In the genomic region with DNA sequence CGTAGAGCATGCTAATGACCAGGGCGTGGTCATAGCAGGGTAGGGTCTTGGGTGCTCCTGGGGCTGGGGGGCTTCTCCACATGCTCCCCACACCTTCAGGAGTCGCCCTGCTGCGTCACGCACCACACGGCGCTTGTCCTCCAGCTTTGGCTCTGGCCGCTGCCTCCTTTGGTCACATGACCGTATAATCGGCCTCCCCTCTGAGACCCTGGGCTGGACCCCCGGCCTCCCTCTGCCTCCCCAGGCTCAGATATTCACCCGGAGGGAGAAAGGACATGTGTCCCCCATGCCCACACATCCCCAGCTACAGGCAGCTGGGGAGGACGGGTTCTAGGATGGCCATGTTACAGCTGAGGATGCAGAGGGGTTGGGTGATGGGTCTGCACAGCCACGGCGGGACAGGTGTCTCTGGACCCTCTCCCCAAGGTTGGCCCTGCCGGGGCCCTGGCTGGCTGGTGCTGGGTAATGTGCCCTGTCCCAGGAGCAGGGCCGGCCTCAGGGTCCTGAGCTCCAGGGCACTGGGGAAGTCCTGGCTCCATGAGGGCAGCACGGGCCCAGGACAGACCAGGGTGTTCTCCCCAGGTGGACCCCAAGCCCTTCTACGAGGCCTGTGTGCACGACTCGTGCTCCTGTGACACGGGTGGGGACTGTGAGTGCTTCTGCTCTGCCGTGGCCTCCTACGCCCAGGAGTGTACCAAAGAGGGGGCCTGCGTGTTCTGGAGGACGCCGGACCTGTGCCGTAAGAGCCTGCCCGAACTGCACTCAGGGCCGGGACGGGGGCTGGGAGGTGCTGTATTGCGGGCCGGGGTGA, we compare ENCODE assay signal across 27 cellular contexts. TPM values are rescaled to one million over a fixed set of nuclear protein-coding genes. Genes with fewer than 3 reads are reported as not detected.
DNase-seq lines count a peak whose midpoint lies in the region; ATAC-seq, FAIRE-seq and TF ChIP-seq lines count a peak whose summit lies in the region.
"Had no signal": no experiment of that assay in that cellular context is flagged by ENCODE, and none has a peak within 500 bp of the region (broad histone marks: within the 10 kb centered on the region; RNA-seq: fewer than 3 reads in every experiment).

No MANE protein-coding gene starts in this region.

- no peak overlapping the region for H3K4me3 ChIP-seq in HEK293 (ENCODE audit: low read depth, low read length)
- no peak overlapping the region for H3K4me3 ChIP-seq in right cardiac atrium (ENCODE audit: low read length)
- H3K4me3 ChIP-seq in sigmoid colon, result no peak overlapping the region
- H3K4me3 ChIP-seq in CD8-positive, alpha-beta T cell (ENCODE audit: low read depth, low read length), result no peak overlapping the region
- H3K4me3 ChIP-seq: GM12878, GM23338, HAP-1, SJCRH30 had no signal

- H3K27ac ChIP-seq in HEK293 (ENCODE audit: extremely low read depth, low read depth, low read length), result no peak overlapping the region
- no peak overlapping the region for H3K27ac ChIP-seq in right cardiac atrium (ENCODE audit: low read length)
- H3K27ac ChIP-seq in sigmoid colon, result no peak overlapping the region
- H3K27ac ChIP-seq in CD8-positive, alpha-beta T cell (ENCODE audit: low read depth, low read length), result no peak overlapping the region
- H3K27ac ChIP-seq: HL-60, SJCRH30 had no signal

- H3K27me3 ChIP-seq in right cardiac atrium (ENCODE audit: control insufficient read depth, insufficient read depth) (no peaks in the 10 kb centered on the region), sigmoid colon (peaks cover 0 to 4% (median 0%) of the 10 kb centered on the region in 3 donors)
- no peaks in the 10 kb centered on the region for H3K27me3 ChIP-seq in CD8-positive, alpha-beta T cell (ENCODE audit: insufficient read depth, low read length)
- H3K27me3 ChIP-seq: SJCRH30 had no signal

- CTCF ChIA-PET in HEK293 (lab: Yijun Ruan, JAX) (no interaction called here), WTC11 (lab: Charles Lee) (interaction anchor here (0.6 kb wide), 1 partner anchor 150 kb away, joined by 3 read pairs; no protein-coding TSS in a partner anchor)
- CTCF ChIA-PET in CD8-positive, alpha-beta T cell (lab: Charles Lee), result no interaction called here

- H3K4me3 Mint-ChIP-seq in WTC11, result no peak overlapping the region
- no peak overlapping the region for H3K4me3 Mint-ChIP-seq in CD8-positive, alpha-beta T cell
- H3K4me3 Mint-ChIP-seq: CD4-positive, CD25-positive, alpha-beta regulatory T cell; GM23338 had no signal

- peaks cover 13% of the 10 kb centered on the region for H3K9me3 Mint-ChIP-seq in WTC11
- no peaks in the 10 kb centered on the region for H3K9me3 Mint-ChIP-seq in CD8-positive, alpha-beta T cell
- H3K9me3 Mint-ChIP-seq: CD4-positive, CD25-positive, alpha-beta regulatory T cell had no signal

- no peaks in the 10 kb centered on the region; the same call in none of the 2 replicates for H3K27me3 Mint-ChIP-seq in WTC11 (ENCODE audit: low read depth)
- H3K27me3 Mint-ChIP-seq in CD8-positive, alpha-beta T cell (ENCODE audit: low read depth), result no peaks in the 10 kb centered on the region
- H3K27me3 Mint-ChIP-seq: CD4-positive, CD25-positive, alpha-beta regulatory T cell had no signal

- WGBS in right cardiac atrium, result 95% methylated on average over 33 of the region's 33 CpGs
- WGBS in sigmoid colon, 2 donors, result 90 to 95% methylated on average over 33 of the region's 33 CpGs

- POLR2A ChIA-PET in HEK293 (lab: Yijun Ruan, JAX), result interaction anchor here (0.6 kb wide), 1 partner anchor 244 kb away, joined by 3 read pairs; no protein-coding TSS in a partner anchor
- POLR2A ChIA-PET in WTC11 (lab: Charles Lee), result no interaction called here
- POLR2A ChIA-PET in CD8-positive, alpha-beta T cell (lab: Charles Lee), result no interaction called here

- TF ChIP-seq EP300 in sigmoid colon (IDR thresholded peaks at IDR 0.05), result no peak

- no peak overlapping the region for H3K27ac Mint-ChIP-seq in WTC11
- H3K27ac Mint-ChIP-seq in CD8-positive, alpha-beta T cell, result no peak overlapping the region
- H3K27ac Mint-ChIP-seq: CD4-positive, CD25-positive, alpha-beta regulatory T cell; GM23338 had no signal

- no peaks in the 10 kb centered on the region for H3K36me3 ChIP-seq in HEK293 (ENCODE audit: control insufficient read depth in 2 of 2, insufficient read depth in 1 of 2, low read length in 2 of 2)
- H3K36me3 ChIP-seq in sigmoid colon, result no peaks in the 10 kb centered on the region
- H3K36me3 ChIP-seq in CD8-positive, alpha-beta T cell (ENCODE audit: insufficient read depth, low read length), result no peaks in the 10 kb centered on the region
- H3K36me3 ChIP-seq: HAP-1, SJCRH30 had no signal

- no peak for FAIRE-seq in frontal cortex (lab: Jason Lieb, UNC)
- FAIRE-seq: GM12878, HepG2 had no signal

- peaks cover 8% of the 10 kb centered on the region; the same call in 1 of the 2 replicates for H3K36me3 Mint-ChIP-seq in WTC11
- no peaks in the 10 kb centered on the region for H3K36me3 Mint-ChIP-seq in CD8-positive, alpha-beta T cell
- H3K36me3 Mint-ChIP-seq: CD4-positive, CD25-positive, alpha-beta regulatory T cell had no signal

- DNase-seq in WTC11 (ENCODE audit: low spot score) (no peak), right cardiac atrium (peak; percentile 13 to 52 (median 36)), sigmoid colon (peak; percentile 40), frontal cortex (ENCODE audit: low spot score in 2 of 2) (no peak)
- no peak for DNase-seq in CD8-positive, alpha-beta T cell
- DNase-seq: CD4-positive, CD25-positive, alpha-beta regulatory T cell; COR-L47; DMS 273 treated with DMSO at 0.1 percent for 48 hours; DMS79 treated with DMSO at 0.1 percent for 48 hours; KG1; NCI-H1092 treated with DMSO at 0.1 percent for 48 hours; NCI-H1436 treated with DMSO at 0.1 percent for 48 hours; NCI-H2029; NCI-H226; NCI-H510A treated with DMSO at 0.1 percent for 48 hours; NCI-H748 treated with DMSO at 0.1 percent for 48 hours had no signal

- H3K4me1 Mint-ChIP-seq in WTC11, result no peaks in the 10 kb centered on the region
- H3K4me1 Mint-ChIP-seq in CD8-positive, alpha-beta T cell (ENCODE audit: low read depth), result no peaks in the 10 kb centered on the region
- H3K4me1 Mint-ChIP-seq: CD4-positive, CD25-positive, alpha-beta regulatory T cell; GM23338 had no signal

- TF ChIP-seq CTCF in HEK293 (tag by site-specific recombination; IDR thresholded peaks at IDR 0.05) (no peak), WTC11 (IDR thresholded peaks at IDR 0.05) (no peak), sigmoid colon (IDR thresholded peaks at IDR 0.05) (no peak)
- TF ChIP-seq CTCF in CD8-positive, alpha-beta T cell (IDR thresholded peaks at IDR 0.05), result no peak

- ATAC-seq in WTC11 (no peak), right cardiac atrium (no peak), GM21529 (IDR thresholded peaks at IDR 0.05; ENCODE audit: unreplicated experiment) (no peak)
- ATAC-seq in CD8-positive, alpha-beta T cell, result no peak
- ATAC-seq: GM12878, HepG2, Panc1 had no signal

- TF ChIP-seq POLR2A in sigmoid colon (IDR thresholded peaks at IDR 0.05), result no peak

- H3K4me1 ChIP-seq in HEK293 (ENCODE audit: control insufficient read depth, insufficient read depth, low read length), result no peaks in the 10 kb centered on the region
- no peaks in the 10 kb centered on the region for H3K4me1 ChIP-seq in right cardiac atrium (ENCODE audit: control insufficient read depth, insufficient read depth, low read length)
- H3K4me1 ChIP-seq in sigmoid colon, result no peaks in the 10 kb centered on the region
- H3K4me1 ChIP-seq in CD8-positive, alpha-beta T cell (ENCODE audit: insufficient read depth, low read length), result no peaks in the 10 kb centered on the region
- H3K4me1 ChIP-seq: HAP-1, SJCRH30 had no signal

- intact Hi-C loops in right cardiac atrium (cut with DNase I), result no loop called here
- intact Hi-C loops in sigmoid colon (cut with DNase I), result no loop called here
- intact Hi-C loops in CD8-positive, alpha-beta T cell (cut with DNase I, micrococcal nuclease), result no loop called here

- no peaks in the 10 kb centered on the region for H3K9me3 ChIP-seq in HEK293 (ENCODE audit: control insufficient read depth, insufficient read depth, low read depth, low read length)
- no peaks in the 10 kb centered on the region for H3K9me3 ChIP-seq in right cardiac atrium (ENCODE audit: control insufficient read depth, low read length)
- no peaks in the 10 kb centered on the region for H3K9me3 ChIP-seq in sigmoid colon
- no peaks in the 10 kb centered on the region for H3K9me3 ChIP-seq in CD8-positive, alpha-beta T cell (ENCODE audit: low read length)
- H3K9me3 ChIP-seq: HAP-1, SJCRH30 had no signal

TF ChIP-seq in HEK293, 187 proteins besides CTCF, POLR2A, EP300 and RAD21:
- TF ChIP-seq KLF16 (tag by site-specific recombination; IDR thresholded peaks at IDR 0.05) (no peak), ZNF133 (tag by site-specific recombination; IDR thresholded peaks at IDR 0.05) (0 out of 2 replicates have a peak, but pooled peaks have one; percentile 34), KLF1 (tag by site-specific recombination; IDR thresholded peaks at IDR 0.05) (peak; percentile 22; the same call in 1 of the 2 replicates)
TF ChIP-seq in HEK293: peak in this region for 2.

TF ChIP-seq in WTC11, 78 proteins besides CTCF, POLR2A, EP300 and RAD21 (continues in another document):
- TF ChIP-seq, protein P1, sequence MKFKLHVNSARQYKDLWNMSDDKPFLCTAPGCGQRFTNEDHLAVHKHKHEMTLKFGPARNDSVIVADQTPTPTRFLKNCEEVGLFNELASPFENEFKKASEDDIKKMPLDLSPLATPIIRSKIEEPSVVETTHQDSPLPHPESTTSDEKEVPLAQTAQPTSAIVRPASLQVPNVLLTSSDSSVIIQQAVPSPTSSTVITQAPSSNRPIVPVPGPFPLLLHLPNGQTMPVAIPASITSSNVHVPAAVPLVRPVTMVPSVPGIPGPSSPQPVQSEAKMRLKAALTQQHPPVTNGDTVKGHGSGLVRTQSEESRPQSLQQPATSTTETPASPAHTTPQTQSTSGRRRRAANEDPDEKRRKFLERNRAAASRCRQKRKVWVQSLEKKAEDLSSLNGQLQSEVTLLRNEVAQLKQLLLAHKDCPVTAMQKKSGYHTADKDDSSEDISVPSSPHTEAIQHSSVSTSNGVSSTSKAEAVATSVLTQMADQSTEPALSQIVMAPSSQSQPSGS (CRISPR knock-in tag; IDR thresholded peaks at IDR 0.05; ENCODE audit: borderline replicate concordance, low read depth), result no peak

RNA-seq across cellular contexts. Expression of a gene that starts 14.5 kb away (rescaled TPM):
- total RNA-seq in WTC11 (2021) (0.07 to 0.60 TPM (median 0.22 TPM) in 3 replicates), right cardiac atrium (under 1 TPM in 1 of 4 donors, not detected in 3; 0.03 TPM), sigmoid colon (1 to 10 TPM in 3 of 4 donors, not detected in 1; 2.5 to 8.0 (median 2.9) TPM), frontal cortex (not detected)
- polyA plus RNA-seq in right cardiac atrium (0.02 TPM), sigmoid colon (100 to 1,000 TPM in 1 of 3 donors, 10 to 100 TPM in 2; 22.8 to 248 (median 40.2) TPM)
- total RNA-seq in CD8-positive, alpha-beta T cell, result not detected
- total RNA-seq: A673; CD4-positive, CD25-positive, alpha-beta regulatory T cell; GM23338; HepG2 had no signal
- polyA plus RNA-seq: BJ; CD4-positive, CD25-positive, alpha-beta regulatory T cell; GM12878; GM23338; HepG2 had no signal

RNA-seq across cellular contexts. Expression of a gene that starts 52.6 kb away (rescaled TPM):
- 0.05 to 0.13 TPM (median 0.07 TPM) in 3 replicates for total RNA-seq in WTC11 (2021)
- not detected for total RNA-seq in right cardiac atrium
- 0.05 TPM for polyA plus RNA-seq in right cardiac atrium
- total RNA-seq in sigmoid colon, result not detected
- under 1 TPM in 2 of 3 donors, not detected in 1; under 0.01 to 0.04 TPM for polyA plus RNA-seq in sigmoid colon
- total RNA-seq in frontal cortex, result not detected
- not detected for total RNA-seq in CD8-positive, alpha-beta T cell
- total RNA-seq: A673; CD4-positive, CD25-positive, alpha-beta regulatory T cell; GM23338; HepG2; SJCRH30 had no signal
- polyA plus RNA-seq: BJ, GM23338, HepG2 had no signal

Comparison
In these comparisons a context has a peak if more than half of its experiments do, and no peak if none do; other contexts are left out.
1. DNase-seq: peak in right cardiac atrium (3 of 3) and sigmoid colon (single experiment); none in WTC11 (single experiment), frontal cortex (0 of 2) and CD8-positive, alpha-beta T cell (0 of 7).